Comparison of ENCODE assay signal across 1 cellular context in genomic region chr22:20494978-20495860, GRCh38.
TF ChIP-seq lines count a peak whose summit lies in the region.

KLHL22 (minus strand) TSS chr22:20495795; CDS start chr22:20489211, 6,584 bp downstream.

TF ChIP-seq in IMR-90, 13 proteins besides CTCF, POLR2A, EP300 and RAD21 (continued from another document):
- TF ChIP-seq MAZ (IDR thresholded peaks at IDR 0.05; ENCODE audit: borderline replicate concordance, low read depth, low read length) (no peak), CHD1 (IDR thresholded peaks at IDR 0.05; ENCODE audit: low read depth, low read length) (no peak), NFE2L2 (IDR thresholded peaks at IDR 0.05; ENCODE audit: low read depth, low read length) (no peak), RFX5 (IDR thresholded peaks at IDR 0.05; ENCODE audit: low read depth, low read length) (no peak), USF2 (IDR thresholded peaks at IDR 0.05; ENCODE audit: low read depth, low read length) (no peak), BHLHE40 (IDR thresholded peaks at IDR 0.05; ENCODE audit: low read depth, low read length) (no peak), ELK1 (IDR thresholded peaks at IDR 0.05; ENCODE audit: borderline replicate concordance, low read depth, low read length) (no peak), MXI1 (IDR thresholded peaks at IDR 0.05; ENCODE audit: borderline replicate concordance, low read depth, low read length) (no peak), CEBPB (IDR thresholded peaks at IDR 0.05; ENCODE audit: low read depth, low read length) (no peak)
